Comparison of ENCODE assay signal across 2 cellular contexts in genomic region chr3:123661973-123662372, GRCh38.
TF ChIP-seq lines count a peak whose summit lies in the region.

No MANE protein-coding gene starts in this region.

TF ChIP-seq in SK-N-SH, 30 proteins besides CTCF, POLR2A, EP300 and RAD21 (continued from another document):
- no peak for TF ChIP-seq PBX3 (IDR thresholded peaks at IDR 0.05)
- no peak for TF ChIP-seq POLR2AphosphoS5 (IDR thresholded peaks at IDR 0.05; ENCODE audit: low read depth, low read length)

TF ChIP-seq in SK-N-SH treated with all-trans-retinoic acid at 6 μM for 48 hours, 23 proteins besides CTCF, POLR2A, EP300 and RAD21 (continued from another document):
- no peak for TF ChIP-seq TSHZ2 (CRISPR knock-in tag; IDR thresholded peaks at IDR 0.05)
- TF ChIP-seq PPARA (CRISPR knock-in tag; IDR thresholded peaks at IDR 0.05; ENCODE audit: borderline replicate concordance), result no peak
- TF ChIP-seq ZFP30 (CRISPR knock-in tag; IDR thresholded peaks at IDR 0.05), result no peak
- TF ChIP-seq CSRNP3 (CRISPR knock-in tag; IDR thresholded peaks at IDR 0.05), result no peak
- TF ChIP-seq ISL1 (CRISPR knock-in tag; IDR thresholded peaks at IDR 0.05), result no peak
- TF ChIP-seq RARB (CRISPR knock-in tag; IDR thresholded peaks at IDR 0.05), result no peak
- no peak for TF ChIP-seq BACH2 (CRISPR knock-in tag; IDR thresholded peaks at IDR 0.05; ENCODE audit: borderline replicate concordance)
- no peak for TF ChIP-seq ZNF565 (CRISPR knock-in tag; conservative IDR thresholded peaks at IDR 0.05; ENCODE audit: low read depth)
